In the genomic region with DNA sequence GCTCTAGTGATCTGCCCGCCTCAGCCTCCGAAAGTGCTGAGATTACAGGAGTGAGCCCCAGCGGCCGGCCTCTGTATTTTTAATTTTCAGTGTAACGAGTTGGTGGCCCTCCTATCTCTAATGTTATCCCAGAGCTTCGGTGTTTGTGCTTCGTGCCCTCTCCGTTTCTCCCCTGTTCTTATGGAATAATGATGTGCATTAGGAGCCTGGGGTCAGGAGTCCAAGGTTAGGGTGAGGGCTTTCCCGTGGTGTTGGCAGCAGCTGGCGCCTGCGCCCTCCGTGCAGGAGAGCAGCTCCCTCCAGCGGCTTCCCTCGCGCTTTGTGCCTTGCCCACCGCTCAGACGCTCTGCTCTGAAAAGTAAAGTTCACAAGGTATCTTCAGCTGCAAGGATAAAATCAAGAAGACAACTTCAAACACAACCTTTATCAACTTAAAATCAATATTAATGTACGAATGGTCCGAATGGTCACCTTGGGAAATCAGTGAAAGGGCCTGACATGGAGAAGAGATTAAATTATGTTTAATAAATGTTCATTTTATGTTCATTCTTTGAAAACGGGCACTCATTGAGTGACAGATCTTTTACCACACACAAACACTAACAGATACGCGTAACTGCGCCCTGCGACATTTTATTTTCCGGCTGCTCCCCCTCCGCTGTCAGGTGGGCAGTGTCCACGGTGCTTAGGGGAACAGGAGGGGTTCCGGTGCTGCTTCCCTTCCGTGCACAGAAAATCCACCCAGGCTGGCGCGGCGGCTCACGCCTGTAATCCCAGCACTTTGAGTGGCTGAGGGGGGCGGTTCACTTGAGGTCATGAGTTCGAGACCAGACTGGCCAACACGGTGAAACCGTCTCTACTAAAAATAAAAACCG, we compare ENCODE assay signal across 8 cellular contexts.
DNase-seq lines count a peak whose midpoint lies in the region; ATAC-seq, FAIRE-seq and TF ChIP-seq lines count a peak whose summit lies in the region.

No MANE protein-coding gene starts in this region.

- CTCF ChIA-PET in Panc1 (lab: Charles Lee), result interaction anchor here (1.0 kb wide), 1 partner anchor 9 kb away, joined by 3 read pairs; no protein-coding TSS in a partner anchor

- intact Hi-C loops in Panc1 (cut with micrococcal nuclease; ENCODE audit: unreplicated experiment) (loop anchor here (5.0 kb wide), 1 partner anchor 249 kb away; no protein-coding TSS in a partner anchor), lower leg skin (cut with DNase I; ENCODE audit: low total_unique reads) (no loop called here)

- peak; percentile 21 for DNase-seq in GM19239 (ENCODE audit: insufficient read length, low spot score)
- DNase-seq in Panc1 (ENCODE audit: low read depth, low spot score), result peak; percentile 65
- DNase-seq in adipocyte (ENCODE audit: low read depth), result peak; percentile 70
- peak; percentile 62 for DNase-seq in hepatic stellate cell (ENCODE audit: low spot score)
- peak; percentile 20 to 46 (median 34) for DNase-seq in stimulated activated CD4-positive, alpha-beta T cell treated with anti-CD3 and anti-CD28 coated beads, Interleukin-12 subunit alpha, Interleukin-12 subunit beta, amount 100 ng/mL, for 48 hours (ENCODE audit: low read depth in 2 of 3, low spot score in 1 of 3)
- no peak for DNase-seq in lower leg skin (ENCODE audit: low spot score in 2 of 2)

- FAIRE-seq in GM19239 (lab: Jason Lieb, UNC), result peak; percentile 88

- no peak for TF ChIP-seq POLR2A in lower leg skin (IDR thresholded peaks at IDR 0.05)

- H3K9ac ChIP-seq in adipocyte (ENCODE audit: low read length), result no peak overlapping the region

- H3K27me3 ChIP-seq in Panc1 (ENCODE audit: control insufficient read depth, insufficient read depth, low read length) (no peaks in the 10 kb centered on the region), adipocyte (replicated peaks; ENCODE audit: control insufficient read depth, insufficient read depth, low read length) (peaks cover 4% of the 10 kb centered on the region)

- TF ChIP-seq CTCF in Panc1 (IDR thresholded peaks at IDR 0.05), result peak; percentile 86
- TF ChIP-seq CTCF in lower leg skin (IDR thresholded peaks at IDR 0.05), result no peak

- peak overlapping the region; percentile 62 for H3K27ac ChIP-seq in Panc1 (ENCODE audit: low read length)

- no TSS peak for BruUV-seq in Panc1 (replicated peaks; lab: Mats Ljungman, UMichigan)

- H3K36me3 ChIP-seq in Panc1 (ENCODE audit: control insufficient read depth, insufficient read depth, low read length) (no peaks in the 10 kb centered on the region), adipocyte (ENCODE audit: control insufficient read depth, insufficient read depth, low read length, severe bottlenecking) (no peaks in the 10 kb centered on the region)

- H3K4me3 ChIP-seq in Panc1 (ENCODE audit: low read depth in 2 of 2, low read length in 2 of 2) (peak overlapping the region; percentile 40 to 61), adipocyte (ENCODE audit: low read length) (peak overlapping the region; percentile 1), lower leg skin (ENCODE audit: low read depth, poor library complexity, severe bottlenecking) (no peak overlapping the region)

- H3K9me3 ChIP-seq in Panc1 (ENCODE audit: control insufficient read depth, insufficient read depth, low read depth, low read length) (no peaks in the 10 kb centered on the region), adipocyte (ENCODE audit: control insufficient read depth, low read length) (no peaks in the 10 kb centered on the region)

- in situ Hi-C loops in Panc1 (cut with HindIII; ENCODE audit: low pct_unique_long_range_greater_than_20kb, low sequenced_read_pairs), result no loop called here

- 57 to 75% methylated on average over 38 of the region's 38 CpGs for WGBS in lower leg skin, 2 donors

- H3K4me1 ChIP-seq in Panc1 (ENCODE audit: control insufficient read depth, insufficient read depth, low read length) (peaks cover 7% of the 10 kb centered on the region; the same call in 1 of the 2 replicates), adipocyte (ENCODE audit: control insufficient read depth, insufficient read depth, low read length) (peaks cover 6% of the 10 kb centered on the region)

- peak; percentile 89 for ATAC-seq in Panc1
- ATAC-seq in GM18519 (IDR thresholded peaks at IDR 0.05; ENCODE audit: low FRiP score, unreplicated experiment), result no peak
- no peak for ATAC-seq in GM19452 (IDR thresholded peaks at IDR 0.05; ENCODE audit: unreplicated experiment)

- POLR2A ChIA-PET in Panc1 (lab: Charles Lee), result interaction anchor here (0.6 kb wide), 1 partner anchor 1421 kb away, joined by 3 read pairs; a partner anchor contains a TSS

Comparison
In these comparisons a context has a peak if more than half of its experiments do, and no peak if none do; other contexts are left out.
1. DNase-seq: peak in GM19239 (single experiment), Panc1 (single experiment), adipocyte (single experiment), hepatic stellate cell (single experiment) and stimulated activated CD4-positive, alpha-beta T cell treated with anti-CD3 and anti-CD28 coated beads, Interleukin-12 subunit alpha, Interleukin-12 subunit beta, amount 100 ng/mL, for 48 hours (3 of 3); none in lower leg skin (0 of 2).